1 cellular context compared by ENCODE assay signal in the genomic region with DNA sequence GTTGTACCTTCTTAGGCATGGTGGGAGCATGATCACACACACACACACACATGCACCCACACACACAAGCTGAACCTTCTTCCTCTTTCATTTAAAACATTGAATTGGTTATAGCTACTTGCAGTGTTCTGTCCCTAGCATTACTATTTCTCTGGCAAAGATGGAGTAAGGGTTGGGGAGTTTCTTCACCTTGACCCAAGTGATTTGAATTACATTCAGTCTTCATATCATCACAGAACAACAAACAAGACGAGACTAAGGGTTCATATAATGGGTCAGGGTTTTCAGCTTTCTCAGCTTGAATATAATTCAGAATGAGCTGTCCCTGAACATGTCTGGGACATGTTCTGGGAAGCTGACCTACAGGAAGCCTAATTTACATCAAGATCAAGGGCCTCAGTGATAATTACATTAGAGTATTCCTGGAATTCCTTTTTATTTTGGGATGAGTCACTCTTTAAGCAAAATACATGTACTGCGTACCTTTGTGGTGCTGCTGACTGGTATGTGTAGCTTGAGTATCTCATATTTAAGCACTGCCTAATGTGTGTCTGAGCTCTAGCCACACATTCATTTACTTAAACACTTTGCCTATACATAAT.
TF ChIP-seq lines count a peak whose summit lies in the region.

No MANE protein-coding gene starts in this region.

TF ChIP-seq in GM23338, 12 proteins besides CTCF, POLR2A, EP300 and RAD21 (continued from another document):
- TF ChIP-seq, protein P1, sequence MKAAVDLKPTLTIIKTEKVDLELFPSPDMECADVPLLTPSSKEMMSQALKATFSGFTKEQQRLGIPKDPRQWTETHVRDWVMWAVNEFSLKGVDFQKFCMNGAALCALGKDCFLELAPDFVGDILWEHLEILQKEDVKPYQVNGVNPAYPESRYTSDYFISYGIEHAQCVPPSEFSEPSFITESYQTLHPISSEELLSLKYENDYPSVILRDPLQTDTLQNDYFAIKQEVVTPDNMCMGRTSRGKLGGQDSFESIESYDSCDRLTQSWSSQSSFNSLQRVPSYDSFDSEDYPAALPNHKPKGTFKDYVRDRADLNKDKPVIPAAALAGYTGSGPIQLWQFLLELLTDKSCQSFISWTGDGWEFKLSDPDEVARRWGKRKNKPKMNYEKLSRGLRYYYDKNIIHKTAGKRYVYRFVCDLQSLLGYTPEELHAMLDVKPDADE (IDR thresholded peaks at IDR 0.05) = no peak
- TF ChIP-seq EZH2 (IDR thresholded peaks at IDR 0.05; ENCODE audit: low read depth, unreplicated experiment) (no peak), POLR2AphosphoS5 (IDR thresholded peaks at IDR 0.05; ENCODE audit: low read depth) (no peak)
